Comparison of ENCODE assay signal across 1 cellular context in genomic region chr4:118835896-118836762, GRCh38.
TF ChIP-seq lines count a peak whose summit lies in the region.

TSS of gene SEC24D (minus strand) at chr4:118836126. CDS start at chr4:118833696, 2,430 bp downstream.

TF ChIP-seq in GM12878, 131 proteins besides CTCF, POLR2A, EP300 and RAD21 (continued from another document and continues in another):
- no peak for TF ChIP-seq SMAD5 (IDR thresholded peaks at IDR 0.05; ENCODE audit: low read depth)
- no peak for TF ChIP-seq TCF7 (IDR thresholded peaks at IDR 0.05; ENCODE audit: borderline replicate concordance)
- no peak for TF ChIP-seq SUPT20H (IDR thresholded peaks at IDR 0.05; ENCODE audit: borderline replicate concordance, control insufficient read depth, low read depth, low read length)
- TF ChIP-seq, protein P1, sequence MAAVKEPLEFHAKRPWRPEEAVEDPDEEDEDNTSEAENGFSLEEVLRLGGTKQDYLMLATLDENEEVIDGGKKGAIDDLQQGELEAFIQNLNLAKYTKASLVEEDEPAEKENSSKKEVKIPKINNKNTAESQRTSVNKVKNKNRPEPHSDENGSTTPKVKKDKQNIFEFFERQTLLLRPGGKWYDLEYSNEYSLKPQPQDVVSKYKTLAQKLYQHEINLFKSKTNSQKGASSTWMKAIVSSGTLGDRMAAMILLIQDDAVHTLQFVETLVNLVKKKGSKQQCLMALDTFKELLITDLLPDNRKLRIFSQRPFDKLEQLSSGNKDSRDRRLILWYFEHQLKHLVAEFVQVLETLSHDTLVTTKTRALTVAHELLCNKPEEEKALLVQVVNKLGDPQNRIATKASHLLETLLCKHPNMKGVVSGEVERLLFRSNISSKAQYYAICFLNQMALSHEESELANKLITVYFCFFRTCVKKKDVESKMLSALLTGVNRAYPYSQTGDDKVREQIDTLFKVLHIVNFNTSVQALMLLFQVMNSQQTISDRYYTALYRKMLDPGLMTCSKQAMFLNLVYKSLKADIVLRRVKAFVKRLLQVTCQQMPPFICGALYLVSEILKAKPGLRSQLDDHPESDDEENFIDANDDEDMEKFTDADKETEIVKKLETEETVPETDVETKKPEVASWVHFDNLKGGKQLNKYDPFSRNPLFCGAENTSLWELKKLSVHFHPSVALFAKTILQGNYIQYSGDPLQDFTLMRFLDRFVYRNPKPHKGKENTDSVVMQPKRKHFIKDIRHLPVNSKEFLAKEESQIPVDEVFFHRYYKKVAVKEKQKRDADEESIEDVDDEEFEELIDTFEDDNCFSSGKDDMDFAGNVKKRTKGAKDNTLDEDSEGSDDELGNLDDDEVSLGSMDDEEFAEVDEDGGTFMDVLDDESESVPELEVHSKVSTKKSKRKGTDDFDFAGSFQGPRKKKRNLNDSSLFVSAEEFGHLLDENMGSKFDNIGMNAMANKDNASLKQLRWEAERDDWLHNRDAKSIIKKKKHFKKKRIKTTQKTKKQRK (IDR thresholded peaks at IDR 0.05; ENCODE audit: low read depth, low read length) = no peak
- TF ChIP-seq SMAD1 (IDR thresholded peaks at IDR 0.05; ENCODE audit: low read depth, partially characterized antibody) = no peak
- TF ChIP-seq ZNF384 (IDR thresholded peaks at IDR 0.05; ENCODE audit: borderline replicate concordance, low read depth, low read length) = no peak
- no peak for TF ChIP-seq ETV6 (conservative IDR thresholded peaks at IDR 0.05 in 1 of 2, IDR thresholded peaks at IDR 0.05 in 1 of 2; ENCODE audit: borderline replicate concordance in 1 of 2, low read depth in 1 of 2)
- no peak for TF ChIP-seq HDAC6 (IDR thresholded peaks at IDR 0.05; ENCODE audit: unreplicated experiment)
- TF ChIP-seq RELB (IDR thresholded peaks at IDR 0.05; ENCODE audit: low read depth) = no peak
- 0 out of 2 replicates have a peak, but pooled peaks have one; percentile 50 for TF ChIP-seq ASH2L (IDR thresholded peaks at IDR 0.05; ENCODE audit: borderline replicate concordance, low read depth)
- TF ChIP-seq HDAC2 (IDR thresholded peaks at IDR 0.05) = no peak
- TF ChIP-seq RAD51 (IDR thresholded peaks at IDR 0.05) = no peak; the same call in 1 of the 2 replicates
- TF ChIP-seq, protein P2, sequence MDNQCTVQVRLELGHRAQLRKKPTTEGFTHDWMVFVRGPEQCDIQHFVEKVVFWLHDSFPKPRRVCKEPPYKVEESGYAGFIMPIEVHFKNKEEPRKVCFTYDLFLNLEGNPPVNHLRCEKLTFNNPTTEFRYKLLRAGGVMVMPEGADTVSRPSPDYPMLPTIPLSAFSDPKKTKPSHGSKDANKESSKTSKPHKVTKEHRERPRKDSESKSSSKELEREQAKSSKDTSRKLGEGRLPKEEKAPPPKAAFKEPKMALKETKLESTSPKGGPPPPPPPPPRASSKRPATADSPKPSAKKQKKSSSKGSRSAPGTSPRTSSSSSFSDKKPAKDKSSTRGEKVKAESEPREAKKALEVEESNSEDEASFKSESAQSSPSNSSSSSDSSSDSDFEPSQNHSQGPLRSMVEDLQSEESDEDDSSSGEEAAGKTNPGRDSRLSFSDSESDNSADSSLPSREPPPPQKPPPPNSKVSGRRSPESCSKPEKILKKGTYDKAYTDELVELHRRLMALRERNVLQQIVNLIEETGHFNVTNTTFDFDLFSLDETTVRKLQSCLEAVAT (IDR thresholded peaks at IDR 0.05) = no peak
- TF ChIP-seq RELA (IDR thresholded peaks at IDR 0.05; ENCODE audit: borderline replicate concordance, partially characterized antibody) = no peak
- TF ChIP-seq PAX5 (IDR thresholded peaks at IDR 0.05; ENCODE audit: borderline replicate concordance, low read depth, low read length) = no peak
- no peak for TF ChIP-seq YY1 (IDR thresholded peaks at IDR 0.05; ENCODE audit: low read depth, low read length)
- no peak for TF ChIP-seq RUNX3 (IDR thresholded peaks at IDR 0.05; ENCODE audit: low read length)
- peak; percentile 25; the same call in 1 of the 2 replicates for TF ChIP-seq TAF1 (IDR thresholded peaks at IDR 0.05; ENCODE audit: borderline replicate concordance, low read depth, low read length)
- TF ChIP-seq HDGF (IDR thresholded peaks at IDR 0.05) = no peak
- no peak for TF ChIP-seq SMC3 (IDR thresholded peaks at IDR 0.05; ENCODE audit: borderline replicate concordance, low read length)
- TF ChIP-seq, protein P3, sequence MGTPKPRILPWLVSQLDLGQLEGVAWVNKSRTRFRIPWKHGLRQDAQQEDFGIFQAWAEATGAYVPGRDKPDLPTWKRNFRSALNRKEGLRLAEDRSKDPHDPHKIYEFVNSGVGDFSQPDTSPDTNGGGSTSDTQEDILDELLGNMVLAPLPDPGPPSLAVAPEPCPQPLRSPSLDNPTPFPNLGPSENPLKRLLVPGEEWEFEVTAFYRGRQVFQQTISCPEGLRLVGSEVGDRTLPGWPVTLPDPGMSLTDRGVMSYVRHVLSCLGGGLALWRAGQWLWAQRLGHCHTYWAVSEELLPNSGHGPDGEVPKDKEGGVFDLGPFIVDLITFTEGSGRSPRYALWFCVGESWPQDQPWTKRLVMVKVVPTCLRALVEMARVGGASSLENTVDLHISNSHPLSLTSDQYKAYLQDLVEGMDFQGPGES (IDR thresholded peaks at IDR 0.05) = no peak
- TF ChIP-seq, protein P4, sequence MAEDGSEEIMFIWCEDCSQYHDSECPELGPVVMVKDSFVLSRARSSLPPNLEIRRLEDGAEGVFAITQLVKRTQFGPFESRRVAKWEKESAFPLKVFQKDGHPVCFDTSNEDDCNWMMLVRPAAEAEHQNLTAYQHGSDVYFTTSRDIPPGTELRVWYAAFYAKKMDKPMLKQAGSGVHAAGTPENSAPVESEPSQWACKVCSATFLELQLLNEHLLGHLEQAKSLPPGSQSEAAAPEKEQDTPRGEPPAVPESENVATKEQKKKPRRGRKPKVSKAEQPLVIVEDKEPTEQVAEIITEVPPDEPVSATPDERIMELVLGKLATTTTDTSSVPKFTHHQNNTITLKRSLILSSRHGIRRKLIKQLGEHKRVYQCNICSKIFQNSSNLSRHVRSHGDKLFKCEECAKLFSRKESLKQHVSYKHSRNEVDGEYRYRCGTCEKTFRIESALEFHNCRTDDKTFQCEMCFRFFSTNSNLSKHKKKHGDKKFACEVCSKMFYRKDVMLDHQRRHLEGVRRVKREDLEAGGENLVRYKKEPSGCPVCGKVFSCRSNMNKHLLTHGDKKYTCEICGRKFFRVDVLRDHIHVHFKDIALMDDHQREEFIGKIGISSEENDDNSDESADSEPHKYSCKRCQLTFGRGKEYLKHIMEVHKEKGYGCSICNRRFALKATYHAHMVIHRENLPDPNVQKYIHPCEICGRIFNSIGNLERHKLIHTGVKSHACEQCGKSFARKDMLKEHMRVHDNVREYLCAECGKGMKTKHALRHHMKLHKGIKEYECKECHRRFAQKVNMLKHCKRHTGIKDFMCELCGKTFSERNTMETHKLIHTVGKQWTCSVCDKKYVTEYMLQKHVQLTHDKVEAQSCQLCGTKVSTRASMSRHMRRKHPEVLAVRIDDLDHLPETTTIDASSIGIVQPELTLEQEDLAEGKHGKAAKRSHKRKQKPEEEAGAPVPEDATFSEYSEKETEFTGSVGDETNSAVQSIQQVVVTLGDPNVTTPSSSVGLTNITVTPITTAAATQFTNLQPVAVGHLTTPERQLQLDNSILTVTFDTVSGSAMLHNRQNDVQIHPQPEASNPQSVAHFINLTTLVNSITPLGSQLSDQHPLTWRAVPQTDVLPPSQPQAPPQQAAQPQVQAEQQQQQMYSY (CRISPR knock-in tag; IDR thresholded peaks at IDR 0.05) = no peak
- no peak for TF ChIP-seq MYB (IDR thresholded peaks at IDR 0.05; ENCODE audit: borderline replicate concordance, low read depth, low read length)
- no peak for TF ChIP-seq KDM1A (IDR thresholded peaks at IDR 0.05; ENCODE audit: borderline replicate concordance)
- no peak for TF ChIP-seq SMARCA5 (IDR thresholded peaks at IDR 0.05)
- TF ChIP-seq, protein P5, sequence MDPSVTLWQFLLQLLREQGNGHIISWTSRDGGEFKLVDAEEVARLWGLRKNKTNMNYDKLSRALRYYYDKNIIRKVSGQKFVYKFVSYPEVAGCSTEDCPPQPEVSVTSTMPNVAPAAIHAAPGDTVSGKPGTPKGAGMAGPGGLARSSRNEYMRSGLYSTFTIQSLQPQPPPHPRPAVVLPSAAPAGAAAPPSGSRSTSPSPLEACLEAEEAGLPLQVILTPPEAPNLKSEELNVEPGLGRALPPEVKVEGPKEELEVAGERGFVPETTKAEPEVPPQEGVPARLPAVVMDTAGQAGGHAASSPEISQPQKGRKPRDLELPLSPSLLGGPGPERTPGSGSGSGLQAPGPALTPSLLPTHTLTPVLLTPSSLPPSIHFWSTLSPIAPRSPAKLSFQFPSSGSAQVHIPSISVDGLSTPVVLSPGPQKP (IDR thresholded peaks at IDR 0.05; ENCODE audit: low read depth, low read length) = no peak
- TF ChIP-seq POLR2AphosphoS5 (IDR thresholded peaks at IDR 0.05; ENCODE audit: low read length) = peak; percentile 37; the same call in 1 of the 2 replicates
- TF ChIP-seq, protein P6, sequence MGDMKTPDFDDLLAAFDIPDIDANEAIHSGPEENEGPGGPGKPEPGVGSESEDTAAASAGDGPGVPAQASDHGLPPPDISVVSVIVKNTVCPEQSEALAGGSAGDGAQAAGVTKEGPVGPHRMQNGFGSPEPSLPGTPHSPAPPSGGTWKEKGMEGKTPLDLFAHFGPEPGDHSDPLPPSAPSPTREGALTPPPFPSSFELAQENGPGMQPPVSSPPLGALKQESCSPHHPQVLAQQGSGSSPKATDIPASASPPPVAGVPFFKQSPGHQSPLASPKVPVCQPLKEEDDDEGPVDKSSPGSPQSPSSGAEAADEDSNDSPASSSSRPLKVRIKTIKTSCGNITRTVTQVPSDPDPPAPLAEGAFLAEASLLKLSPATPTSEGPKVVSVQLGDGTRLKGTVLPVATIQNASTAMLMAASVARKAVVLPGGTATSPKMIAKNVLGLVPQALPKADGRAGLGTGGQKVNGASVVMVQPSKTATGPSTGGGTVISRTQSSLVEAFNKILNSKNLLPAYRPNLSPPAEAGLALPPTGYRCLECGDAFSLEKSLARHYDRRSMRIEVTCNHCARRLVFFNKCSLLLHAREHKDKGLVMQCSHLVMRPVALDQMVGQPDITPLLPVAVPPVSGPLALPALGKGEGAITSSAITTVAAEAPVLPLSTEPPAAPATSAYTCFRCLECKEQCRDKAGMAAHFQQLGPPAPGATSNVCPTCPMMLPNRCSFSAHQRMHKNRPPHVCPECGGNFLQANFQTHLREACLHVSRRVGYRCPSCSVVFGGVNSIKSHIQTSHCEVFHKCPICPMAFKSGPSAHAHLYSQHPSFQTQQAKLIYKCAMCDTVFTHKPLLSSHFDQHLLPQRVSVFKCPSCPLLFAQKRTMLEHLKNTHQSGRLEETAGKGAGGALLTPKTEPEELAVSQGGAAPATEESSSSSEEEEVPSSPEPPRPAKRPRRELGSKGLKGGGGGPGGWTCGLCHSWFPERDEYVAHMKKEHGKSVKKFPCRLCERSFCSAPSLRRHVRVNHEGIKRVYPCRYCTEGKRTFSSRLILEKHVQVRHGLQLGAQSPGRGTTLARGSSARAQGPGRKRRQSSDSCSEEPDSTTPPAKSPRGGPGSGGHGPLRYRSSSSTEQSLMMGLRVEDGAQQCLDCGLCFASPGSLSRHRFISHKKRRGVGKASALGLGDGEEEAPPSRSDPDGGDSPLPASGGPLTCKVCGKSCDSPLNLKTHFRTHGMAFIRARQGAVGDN (IDR thresholded peaks at IDR 0.05) = peak; percentile 30; the same call in 1 of the 2 replicates
- TF ChIP-seq, protein P7, sequence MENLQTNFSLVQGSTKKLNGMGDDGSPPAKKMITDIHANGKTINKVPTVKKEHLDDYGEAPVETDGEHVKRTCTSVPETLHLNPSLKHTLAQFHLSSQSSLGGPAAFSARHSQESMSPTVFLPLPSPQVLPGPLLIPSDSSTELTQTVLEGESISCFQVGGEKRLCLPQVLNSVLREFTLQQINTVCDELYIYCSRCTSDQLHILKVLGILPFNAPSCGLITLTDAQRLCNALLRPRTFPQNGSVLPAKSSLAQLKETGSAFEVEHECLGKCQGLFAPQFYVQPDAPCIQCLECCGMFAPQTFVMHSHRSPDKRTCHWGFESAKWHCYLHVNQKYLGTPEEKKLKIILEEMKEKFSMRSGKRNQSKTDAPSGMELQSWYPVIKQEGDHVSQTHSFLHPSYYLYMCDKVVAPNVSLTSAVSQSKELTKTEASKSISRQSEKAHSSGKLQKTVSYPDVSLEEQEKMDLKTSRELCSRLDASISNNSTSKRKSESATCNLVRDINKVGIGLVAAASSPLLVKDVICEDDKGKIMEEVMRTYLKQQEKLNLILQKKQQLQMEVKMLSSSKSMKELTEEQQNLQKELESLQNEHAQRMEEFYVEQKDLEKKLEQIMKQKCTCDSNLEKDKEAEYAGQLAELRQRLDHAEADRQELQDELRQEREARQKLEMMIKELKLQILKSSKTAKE (IDR thresholded peaks at IDR 0.05; ENCODE audit: low read depth, poor library complexity, severe bottlenecking) = no peak
- TF ChIP-seq BCL3 (IDR thresholded peaks at IDR 0.05; ENCODE audit: borderline replicate concordance, insufficient read depth, low read depth, low read length, poor library complexity, severe bottlenecking) = no peak
- TF ChIP-seq BACH1 (IDR thresholded peaks at IDR 0.05; ENCODE audit: borderline replicate concordance) = peak; percentile 66; the same call in 1 of the 2 replicates
- no peak for TF ChIP-seq STAT3 (IDR thresholded peaks at IDR 0.05; ENCODE audit: low read depth, low read length)
